Comparison of ENCODE assay signal across 5 cellular contexts in genomic region chr22:50505776-50506610, GRCh38. TPM values are rescaled to one million over a fixed set of nuclear protein-coding genes. Genes with fewer than 3 reads are reported as not detected.
DNase-seq lines count a peak whose midpoint lies in the region; TF ChIP-seq lines count a peak whose summit lies in the region.

No MANE protein-coding gene starts in this region.

- dilution Hi-C loops in mammary epithelial cell (cut with HindIII; ENCODE audit: low sequenced_read_pairs), result no loop called here

- H4K20me1 ChIP-seq in mammary epithelial cell (ENCODE audit: insufficient read depth, low read length), result peaks cover 4% of the 10 kb centered on the region

- H3K9ac ChIP-seq in mammary epithelial cell (ENCODE audit: insufficient read depth, low read length) (no peak overlapping the region), skeletal muscle satellite cell (ENCODE audit: low read depth, low read length) (peak overlapping the region; percentile 96)

- H3K27me3 ChIP-seq in MG63 (no peaks in the 10 kb centered on the region), mammary epithelial cell (ENCODE audit: insufficient read depth, low read length) (no peaks in the 10 kb centered on the region), skeletal muscle satellite cell (ENCODE audit: control insufficient read depth, insufficient read depth, low read length) (no peaks in the 10 kb centered on the region)

- no peak overlapping the region for H2AFZ ChIP-seq in mammary epithelial cell (ENCODE audit: low read depth, low read length)

- WGBS in mammary epithelial cell (ENCODE audit: low coverage, missing lambda C conversion rate), result 88% methylated on average over 19 of the region's 41 CpGs

- BruUV-seq in mammary epithelial cell (replicated peaks; lab: Mats Ljungman, UMichigan), result no TSS peak

- H3K36me3 ChIP-seq in MG63, result peaks cover 22% of the 10 kb centered on the region
- H3K36me3 ChIP-seq in mammary epithelial cell (ENCODE audit: insufficient read depth, low read length), result peaks cover 8% of the 10 kb centered on the region
- H3K36me3 ChIP-seq in skeletal muscle satellite cell (ENCODE audit: insufficient read depth, low read length), result peaks cover 25% of the 10 kb centered on the region

- H3K4me1 ChIP-seq in mammary epithelial cell (ENCODE audit: insufficient read depth, low read length) (peaks cover 37% of the 10 kb centered on the region), skeletal muscle satellite cell (ENCODE audit: control insufficient read depth, insufficient read depth, low read length) (peaks cover 17% of the 10 kb centered on the region)

- in situ Hi-C loops in mammary epithelial cell (cut with MboI; ENCODE audit: low sequenced_read_pairs in 2 of 2), result no loop called here

- no peak overlapping the region for H3K27ac ChIP-seq in mammary epithelial cell (ENCODE audit: insufficient read depth, low read depth, low read length)

- TF ChIP-seq CTCF in mammary epithelial cell (conservative IDR thresholded peaks at IDR 0.05 in 1 of 2, IDR thresholded peaks at IDR 0.05 in 1 of 2; ENCODE audit: extremely low read depth in 1 of 2, insufficient read depth in 1 of 2, low read depth in 1 of 2, low read length in 2 of 2), result no peak

- CTCF ChIA-PET in mammary epithelial cell (lab: Charles Lee; ENCODE audit: low non-redundant PET), result no interaction called here

- H3K9me3 ChIP-seq in MG63, result no peaks in the 10 kb centered on the region
- no peaks in the 10 kb centered on the region for H3K9me3 ChIP-seq in mammary epithelial cell (replicated peaks; ENCODE audit: insufficient read depth, low read length)
- no peaks in the 10 kb centered on the region for H3K9me3 ChIP-seq in skeletal muscle satellite cell (replicated peaks; ENCODE audit: low read length)

- peaks cover 49% of the 10 kb centered on the region for H3K79me2 ChIP-seq in mammary epithelial cell (ENCODE audit: insufficient read depth, low read length)

- H3K4me3 ChIP-seq in MG63 (peak overlapping the region; percentile 98), mammary epithelial cell (replicated peaks in 1 of 3; ENCODE audit: insufficient read depth in 1 of 3, low read depth in 2 of 3, low read length in 3 of 3) (peak overlapping the region in 1 of 3 experiments; percentile 96), skeletal muscle satellite cell (ENCODE audit: low read length) (peak overlapping the region; percentile 92)

- H3K4me2 ChIP-seq in mammary epithelial cell (ENCODE audit: insufficient read depth, low read depth, low read length) (peak overlapping the region; percentile 96), skeletal muscle satellite cell (ENCODE audit: low read length) (peak overlapping the region; percentile 100)

- intact Hi-C loops in mammary epithelial cell (cut with micrococcal nuclease), result loop anchor here (5.0 kb wide), 1 partner anchor 116 kb away; no protein-coding TSS in a partner anchor

- DNase-seq in MG63 (no peak), mammary epithelial cell (no peak), Ammon's horn (ENCODE audit: low spot score) (no peak), iPS-NIHi7 (ENCODE audit: extremely low spot score) (no peak)

RNA-seq across cellular contexts. Expression of gene LMF2, which starts 1.5 kb away (rescaled TPM):
- 23.0 and 30.3 TPM in 2 replicates for total RNA-seq in MG63 (2014; rRNA removed; shearing (Covaris generic); ENCODE audit: low replicate concordance)
- 10 to 100 TPM; 47.8 to 84.8 TPM for total RNA-seq in mammary epithelial cell
- polyA plus RNA-seq in mammary epithelial cell, result 50.3 TPM
- polyA minus RNA-seq in mammary epithelial cell, result 9.1 TPM
- 39.8 and 53.3 TPM in 2 replicates for total RNA-seq in skeletal muscle satellite cell (2012; rRNA removed)

RNA-seq across cellular contexts. Expression of gene NCAPH2, which starts 2.0 kb away (rescaled TPM):
- 68.0 and 102 TPM in 2 replicates for total RNA-seq in MG63 (2014; rRNA removed; shearing (Covaris generic); ENCODE audit: low replicate concordance)
- 10 to 100 TPM; 18.2 to 41.0 TPM for total RNA-seq in mammary epithelial cell
- polyA plus RNA-seq in mammary epithelial cell, result 33.3 TPM
- polyA minus RNA-seq in mammary epithelial cell, result 56.4 TPM
- total RNA-seq in skeletal muscle satellite cell (2012; rRNA removed), result 34.0 and 40.6 TPM in 2 replicates

RNA-seq across cellular contexts. Expression of gene MIOX, which starts 19.3 kb away (rescaled TPM):
- 0.35 TPM in 1 of 2 replicates, not detected in the other for total RNA-seq in MG63 (2014; rRNA removed; shearing (Covaris generic); ENCODE audit: low replicate concordance)
- not detected for total RNA-seq in mammary epithelial cell
- polyA plus RNA-seq in mammary epithelial cell, result not detected
- not detected for polyA minus RNA-seq in mammary epithelial cell
- total RNA-seq in skeletal muscle satellite cell (2012; rRNA removed), result not detected in 2 replicates

RNA-seq across cellular contexts. Expression of gene SCO2, which starts 19.4 kb away (rescaled TPM):
- 1.2 and 3.2 TPM in 2 replicates for total RNA-seq in MG63 (2014; rRNA removed; shearing (Covaris generic); ENCODE audit: low replicate concordance)
- 1 to 10 TPM; 2.8 to 6.6 TPM for total RNA-seq in mammary epithelial cell
- polyA plus RNA-seq in mammary epithelial cell, result 2.3 TPM
- not detected for polyA minus RNA-seq in mammary epithelial cell
- total RNA-seq in skeletal muscle satellite cell (2012; rRNA removed), result 6.6 and 7.4 TPM in 2 replicates

RNA-seq across cellular contexts. Expression of gene TYMP, which starts 23.8 kb away (rescaled TPM):
- total RNA-seq in MG63 (2014; rRNA removed; shearing (Covaris generic); ENCODE audit: low replicate concordance), result 22.1 and 22.2 TPM in 2 replicates
- total RNA-seq in mammary epithelial cell, result 10 to 100 TPM in 1 of 2 donors, 1 to 10 TPM in 1; 4.9 to 45.5 TPM
- polyA plus RNA-seq in mammary epithelial cell, result 2.1 TPM
- polyA minus RNA-seq in mammary epithelial cell, result not detected
- total RNA-seq in skeletal muscle satellite cell (2012; rRNA removed), result 27.9 and 46.7 TPM in 2 replicates
